In the genomic region with DNA sequence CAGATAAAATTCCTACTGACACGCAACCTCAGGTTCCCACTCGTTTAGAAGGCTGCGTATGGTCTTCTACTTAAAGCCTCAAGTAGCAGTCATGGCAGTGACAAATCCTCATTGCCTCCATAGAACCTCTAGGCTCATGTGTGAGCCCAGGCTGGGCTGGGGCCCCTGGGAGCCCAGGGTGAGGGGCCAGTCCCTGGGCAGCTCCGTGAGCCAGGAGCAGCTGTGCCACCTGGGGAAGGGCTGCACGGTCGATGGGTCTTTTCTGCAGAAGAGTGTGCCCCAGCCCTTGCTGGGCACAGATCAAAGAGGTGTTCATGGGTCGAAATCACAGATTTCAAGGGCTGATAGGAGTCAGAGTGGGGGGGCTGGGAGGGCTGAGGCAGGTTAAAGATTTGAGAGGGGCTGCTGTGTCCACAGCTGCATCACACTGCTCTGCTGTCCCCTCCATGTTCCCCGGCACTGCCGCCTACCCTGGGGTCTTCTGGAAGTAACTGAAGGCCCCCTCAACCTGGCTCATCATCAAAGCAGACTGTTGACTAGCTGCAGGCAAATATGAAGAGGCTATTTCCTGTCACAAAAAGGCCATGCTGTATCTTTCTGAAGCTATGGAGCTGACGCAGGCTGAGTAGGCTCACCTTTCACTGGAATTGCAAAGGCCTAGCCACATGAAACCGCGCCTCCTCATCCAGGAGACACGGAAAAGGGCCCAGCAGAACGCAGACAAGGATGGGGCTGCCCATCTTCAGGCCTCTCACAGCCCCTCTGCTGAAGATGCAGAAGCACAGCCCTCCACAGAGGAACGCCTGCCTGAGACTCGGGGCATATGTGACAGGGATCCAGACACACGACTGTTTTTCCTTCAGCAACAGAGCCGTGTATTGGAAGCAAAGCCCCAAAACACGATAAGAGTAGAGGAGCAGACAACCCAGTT, we compare ENCODE assay signal across 26 cellular contexts. TPM values are rescaled to one million over a fixed set of nuclear protein-coding genes. Genes with fewer than 3 reads are reported as not detected.
DNase-seq lines count a peak whose midpoint lies in the region; ATAC-seq, FAIRE-seq and TF ChIP-seq lines count a peak whose summit lies in the region.
"Had no signal": no experiment of that assay in that cellular context is flagged by ENCODE, and none has a peak within 500 bp of the region (broad histone marks: within the 10 kb centered on the region; RNA-seq: fewer than 3 reads in every experiment).

No MANE protein-coding gene starts in this region.

- no peaks in the 10 kb centered on the region for H3K79me2 ChIP-seq in HepG2 (ENCODE audit: insufficient read depth, low read length)

- no peak overlapping the region for H2AFZ ChIP-seq in HepG2 (ENCODE audit: low read length)
- H2AFZ ChIP-seq: GM23248 had no signal

- ATAC-seq in HepG2: no peak
- ATAC-seq: gastrocnemius medialis had no signal

- in situ Hi-C loops in HepG2 (cut with HindIII; ENCODE audit: extremely low pct_ligation_motif_present, low pct_unique_long_range_greater_than_20kb): no loop called here

- BruUV-seq in HepG2 (replicated peaks; lab: Mats Ljungman, UMichigan): no TSS peak

- FAIRE-seq in HepG2 (lab: Jason Lieb, UNC): no peak

- H3K36me3 ChIP-seq in HepG2 (replicated peaks in 1 of 2; ENCODE audit: control insufficient read depth in 1 of 2, insufficient read depth in 2 of 2, low read length in 2 of 2): no peaks in the 10 kb centered on the region
- no peaks in the 10 kb centered on the region for H3K36me3 ChIP-seq in effector memory CD4-positive, alpha-beta T cell (ENCODE audit: control insufficient read depth, insufficient read depth, low read length)
- H3K36me3 ChIP-seq: breast epithelium, esophagus squamous epithelium, gastrocnemius medialis had no signal

- DNase-seq in NCI-H345 (lab: John Stamatoyannopoulos, UW) (peak; percentile 22), NCI-H345 treated with DMSO at 0.1 percent for 48 hours (lab: John Stamatoyannopoulos, UW; ENCODE audit: unreplicated experiment) (no peak), HepG2 (ENCODE audit: low spot score) (no peak), GM03348 (ENCODE audit: low spot score) (no peak), germinal center (ENCODE audit: low spot score) (no peak)
- DNase-seq in stimulated activated CD4-positive, alpha-beta T cell treated with anti-CD3 and anti-CD28 coated beads, Interleukin-4, amount 100 ng/mL, for 1 hour: peak; percentile 3
- DNase-seq in stimulated activated CD4-positive, alpha-beta T cell treated with anti-CD3 and anti-CD28 coated beads, Interleukin-15, amount 100 ng/mL, for 24 hours: no peak
- DNase-seq in effector memory CD4-positive, alpha-beta T cell: no peak
- DNase-seq: activated CD4-positive, CD25-positive, alpha-beta regulatory T cell; AML-193; COR-L47; EL; endodermal cell; esophagus squamous epithelium; gastrocnemius medialis; HFFc6; islet precursor cell; KBM-7; NCI-H1694; NCI-H524; occipital lobe had no signal

- intact Hi-C loops in HepG2 (cut with micrococcal nuclease; ENCODE audit: unreplicated experiment): no loop called here

- peaks cover 0 to 16% of the 10 kb centered on the region in 2 experiments; a peak in 2 of 5 replicates for H3K27me3 ChIP-seq in HepG2 (ENCODE audit: control insufficient read depth in 1 of 2, insufficient read depth in 2 of 2, low read length in 2 of 2)
- no peaks in the 10 kb centered on the region for H3K27me3 ChIP-seq in effector memory CD4-positive, alpha-beta T cell (replicated peaks; ENCODE audit: control insufficient read depth, insufficient read depth, low read length, poor library complexity, severe bottlenecking)
- H3K27me3 ChIP-seq: breast epithelium, esophagus squamous epithelium had no signal

- peaks cover 2% of the 10 kb centered on the region; the same call in 1 of the 2 replicates for H4K20me1 ChIP-seq in HepG2 (ENCODE audit: insufficient read depth, low read length)

- CTCF ChIA-PET in HepG2 (lab: Yijun Ruan, JAX; ENCODE audit: low intra/inter-chr PET ratio, low total read pairs): no interaction called here

- POLR2A ChIA-PET in HepG2 (lab: Yijun Ruan, JAX): no interaction called here

- H3K27ac ChIP-seq in HepG2 (ENCODE audit: extremely low read length, insufficient read depth, low read length): no peak overlapping the region
- no peak overlapping the region for H3K27ac ChIP-seq in effector memory CD4-positive, alpha-beta T cell (ENCODE audit: insufficient read depth, low read length, poor library complexity, severe bottlenecking)
- H3K27ac ChIP-seq: breast epithelium, coronary artery, esophagus squamous epithelium, gastrocnemius medialis, GM23248, RWPE1 had no signal

- no peak overlapping the region for H3K4me2 ChIP-seq in HepG2 (ENCODE audit: low read depth, low read length)

- TF ChIP-seq POLR2A in HepG2 (IDR thresholded peaks at IDR 0.05; ENCODE audit: insufficient read depth in 1 of 2, low read depth in 2 of 2, low read length in 2 of 2): no peak

- H3K4me3 ChIP-seq in HepG2 (replicated peaks in 1 of 3; ENCODE audit: insufficient read depth in 1 of 3, low read depth in 2 of 3, low read length in 3 of 3): no peak overlapping the region
- H3K4me3 ChIP-seq in effector memory CD4-positive, alpha-beta T cell (ENCODE audit: insufficient read depth, low read depth, low read length, poor library complexity, severe bottlenecking): no peak overlapping the region
- H3K4me3 ChIP-seq: breast epithelium, coronary artery, esophagus squamous epithelium, gastrocnemius medialis, GM23248 had no signal

- no peak for TF ChIP-seq RAD21 in HepG2 (CRISPR knock-in tag; IDR thresholded peaks at IDR 0.05)

- no peak overlapping the region for H3K9ac ChIP-seq in HepG2 (ENCODE audit: insufficient read depth, low read depth, low read length)
- H3K9ac ChIP-seq: GM23248 had no signal

- no peak for TF ChIP-seq EP300 in HepG2 (IDR thresholded peaks at IDR 0.05; ENCODE audit: low read depth in 2 of 2, low read length in 2 of 2)
- TF ChIP-seq EP300 in HepG2 (CRISPR knock-in tag; IDR thresholded peaks at IDR 0.05; ENCODE audit: borderline replicate concordance): no peak

- H3K9me3 ChIP-seq in HepG2 (ENCODE audit: low read length): no peaks in the 10 kb centered on the region
- no peaks in the 10 kb centered on the region for H3K9me3 ChIP-seq in effector memory CD4-positive, alpha-beta T cell (ENCODE audit: control insufficient read depth, low read length)
- H3K9me3 ChIP-seq: breast epithelium, esophagus squamous epithelium, gastrocnemius medialis had no signal

- no peak for TF ChIP-seq CTCF in HepG2 (CRISPR knock-in tag; IDR thresholded peaks at IDR 0.05)

- whole genome bisulfite sequencing in HepG2 (ENCODE audit: low lambda C conversion rate): 30% methylated on average over 17 of the region's 19 CpGs

- H3K4me1 ChIP-seq in HepG2 (ENCODE audit: insufficient read depth, low read length): no peaks in the 10 kb centered on the region
- no peaks in the 10 kb centered on the region for H3K4me1 ChIP-seq in effector memory CD4-positive, alpha-beta T cell (ENCODE audit: control insufficient read depth, insufficient read depth, low read length, poor library complexity, severe bottlenecking)
- H3K4me1 ChIP-seq: breast epithelium, esophagus squamous epithelium, gastrocnemius medialis had no signal

TF ChIP-seq in HepG2, 621 proteins besides CTCF, POLR2A, EP300 and RAD21:
- TF ChIP-seq KDM2A (CRISPR knock-in tag; IDR thresholded peaks at IDR 0.05; ENCODE audit: borderline replicate concordance, low read depth) (peak; percentile 65; the same call in 1 of the 2 replicates), ATF7-NPFF (CRISPR knock-in tag; IDR thresholded peaks at IDR 0.05; ENCODE audit: low read depth) (no peak)
- TF ChIP-seq, protein P1, sequence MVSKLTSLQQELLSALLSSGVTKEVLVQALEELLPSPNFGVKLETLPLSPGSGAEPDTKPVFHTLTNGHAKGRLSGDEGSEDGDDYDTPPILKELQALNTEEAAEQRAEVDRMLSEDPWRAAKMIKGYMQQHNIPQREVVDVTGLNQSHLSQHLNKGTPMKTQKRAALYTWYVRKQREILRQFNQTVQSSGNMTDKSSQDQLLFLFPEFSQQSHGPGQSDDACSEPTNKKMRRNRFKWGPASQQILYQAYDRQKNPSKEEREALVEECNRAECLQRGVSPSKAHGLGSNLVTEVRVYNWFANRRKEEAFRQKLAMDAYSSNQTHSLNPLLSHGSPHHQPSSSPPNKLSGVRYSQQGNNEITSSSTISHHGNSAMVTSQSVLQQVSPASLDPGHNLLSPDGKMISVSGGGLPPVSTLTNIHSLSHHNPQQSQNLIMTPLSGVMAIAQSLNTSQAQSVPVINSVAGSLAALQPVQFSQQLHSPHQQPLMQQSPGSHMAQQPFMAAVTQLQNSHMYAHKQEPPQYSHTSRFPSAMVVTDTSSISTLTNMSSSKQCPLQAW (CRISPR knock-in tag; IDR thresholded peaks at IDR 0.05): 0 out of 2 replicates have a peak, but pooled peaks have one; percentile 33

RNA-seq across cellular contexts. Expression of a gene that starts 35.7 kb away (rescaled TPM):
- not detected in 2 replicates for total RNA-seq in HepG2 (2016; rRNA removed; fragmentation: Illumina TruSeq; extraction: Trizol)
- not detected in 2 replicates for total RNA-seq in HepG2 (2016; cell fraction: cytosol; rRNA removed; fragmentation: Illumina TruSeq; extraction: Trizol; ENCODE audit: low read depth)
- not detected in 2 replicates for total RNA-seq in HepG2 (2016; cell fraction: insoluble cytoplasmic fraction; rRNA removed; fragmentation: Illumina TruSeq; extraction: Trizol)
- not detected in 2 replicates for total RNA-seq in HepG2 (2016; cell fraction: membrane; rRNA removed; fragmentation: Illumina TruSeq; extraction: Trizol)
- total RNA-seq in HepG2 (2016; cell fraction: nucleus; rRNA removed; fragmentation: Illumina TruSeq; extraction: Trizol): not detected in 2 replicates
- not detected in 2 replicates for polyA plus RNA-seq in HepG2 (2011; rRNA removed)
- polyA plus RNA-seq in HepG2 (2011; cell fraction: cytosol; rRNA removed): not detected in 2 replicates
- polyA plus RNA-seq in HepG2 (2011; cell fraction: nucleus; rRNA removed): not detected in 2 replicates
- polyA plus RNA-seq in HepG2 (2012): not detected in 2 replicates
- polyA plus RNA-seq in HepG2 (2016; cell fraction: cytosol; fragmentation: Illumina TruSeq; extraction: Trizol; ENCODE audit: low read depth): not detected in 2 replicates
- not detected in 2 replicates for polyA plus RNA-seq in HepG2 (2016; cell fraction: insoluble cytoplasmic fraction; fragmentation: Illumina TruSeq; extraction: Trizol; ENCODE audit: low read depth)
- polyA plus RNA-seq in HepG2 (2016; cell fraction: membrane; fragmentation: Illumina TruSeq; extraction: Trizol; ENCODE audit: low read depth): not detected in 2 replicates
- polyA plus RNA-seq in HepG2 (2016; cell fraction: nucleus; fragmentation: Illumina TruSeq; extraction: Trizol; ENCODE audit: insufficient read depth, low read depth): not detected in 2 replicates
- 1.1 TPM in 1 of 2 replicates, not detected in the other for polyA minus RNA-seq in HepG2 (2011; rRNA and poly(A)+ RNA removed; ENCODE audit: low replicate concordance)
- polyA minus RNA-seq in HepG2 (2011; cell fraction: cytosol; rRNA and poly(A)+ RNA removed): not detected in 2 replicates
- polyA minus RNA-seq in HepG2 (2011; cell fraction: nucleus; rRNA and poly(A)+ RNA removed): not detected in 2 replicates
- total RNA-seq: activated T-helper 1 cell treated with anti-CD3 and anti-CD28 coated beads, Interleukin-12 subunit alpha, Interleukin-12 subunit beta, Interleukin-2, Interleukin-4 antibody, amounts not matched to agents 30 ng/mL and 10 ng/mL and 1 ng/mL, durations not matched to agents 14 hours and 24 hours and 36 hours; breast epithelium; endodermal cell; esophagus squamous epithelium; gastrocnemius medialis; GM23248; HFFc6; occipital lobe had no signal
- polyA plus RNA-seq: GM23248 had no signal

Comparison
In these comparisons a context has a peak if more than half of its experiments do, and no peak if none do; other contexts are left out.
1. DNase-seq: peak in NCI-H345 (single experiment) and stimulated activated CD4-positive, alpha-beta T cell treated with anti-CD3 and anti-CD28 coated beads, Interleukin-4, amount 100 ng/mL, for 1 hour (single experiment); none in NCI-H345 treated with DMSO at 0.1 percent for 48 hours (single experiment), stimulated activated CD4-positive, alpha-beta T cell treated with anti-CD3 and anti-CD28 coated beads, Interleukin-15, amount 100 ng/mL, for 24 hours (single experiment), HepG2 (single experiment), GM03348 (single experiment), effector memory CD4-positive, alpha-beta T cell (0 of 3) and germinal center (single experiment).